8 cellular contexts compared by ENCODE assay signal in the genomic region with DNA sequence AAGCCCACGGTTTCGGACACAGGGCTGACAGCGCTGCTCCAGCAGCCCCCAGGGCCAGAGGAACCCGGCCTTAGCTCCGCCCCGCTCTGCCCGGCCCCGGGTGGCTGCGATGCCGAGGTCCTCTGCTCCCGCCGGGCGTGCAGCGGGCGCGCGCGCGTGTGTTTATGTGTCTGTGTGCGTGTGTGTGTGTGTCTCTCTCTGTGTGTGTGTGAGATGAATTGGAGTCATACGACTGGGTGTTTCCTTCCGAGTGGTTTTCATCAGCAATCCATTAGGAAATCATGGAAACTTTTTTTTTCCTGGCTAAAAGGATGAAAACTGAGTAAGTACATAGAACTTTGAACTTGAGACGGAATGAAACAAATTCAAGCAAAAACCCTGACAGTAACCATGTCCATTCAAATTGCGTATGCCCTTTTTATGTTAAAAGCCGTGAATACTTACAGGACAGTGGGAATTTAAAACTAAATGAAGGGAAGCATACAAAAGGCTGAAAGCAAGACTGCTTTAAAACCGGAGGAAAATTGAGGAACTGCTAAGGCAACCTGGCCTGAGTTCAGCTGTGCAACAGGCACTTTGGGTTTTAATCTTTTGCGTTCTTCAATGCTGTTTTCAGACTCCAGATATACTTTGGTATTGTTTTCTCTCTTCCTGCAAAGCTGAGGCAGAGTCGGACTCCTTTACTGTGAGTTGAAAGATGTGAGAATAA. TPM values are rescaled to one million over a fixed set of nuclear protein-coding genes. Genes with fewer than 3 reads are reported as not detected.
A peak's percentile ranks its signal among the peaks of the same experiment; 100 is the strongest.
DNase-seq lines count a peak whose midpoint lies in the region; ATAC-seq and TF ChIP-seq lines count a peak whose summit lies in the region.

Gene CPED1 (plus strand): TSS at position 121 of the 709 bp plus-strand sequence. CDS start 911 bp downstream, outside the sequence.

- intact Hi-C loops in ascending aorta (cut with DNase I): loop anchor here (5.0 kb wide), 1 partner anchor 39 kb away; no protein-coding TSS in a partner anchor
- intact Hi-C loops in posterior cingulate gyrus (cut with DNase I): no loop called here

- DNase-seq in Ammon's horn (ENCODE audit: low spot score): peak; percentile 74
- peak; percentile 7 to 70 for DNase-seq in SHP77 (lab: John Stamatoyannopoulos, UW)
- peak; percentile 67 to 89 for DNase-seq in ascending aorta (ENCODE audit: low spot score in 2 of 2)
- peak; percentile 82 for DNase-seq in right atrium auricular region (ENCODE audit: low spot score)
- DNase-seq in posterior cingulate gyrus: peak; percentile 24 to 90 (median 50)
- DNase-seq in NCI-H1436 (lab: John Stamatoyannopoulos, UW): no peak

- H3K27ac ChIP-seq in ascending aorta (peak within 1 kb of the TSS; percentile 88 to 91), right atrium auricular region (peak within 1 kb of the TSS; percentile 92 to 94)

- H3K36me3 ChIP-seq in ascending aorta: no peaks in the 10 kb centered on the region
- H3K36me3 ChIP-seq in right atrium auricular region: no peaks in the 10 kb centered on the region

- no peak for TF ChIP-seq CTCF in ascending aorta (IDR thresholded peaks at IDR 0.05)
- TF ChIP-seq CTCF in right atrium auricular region (IDR thresholded peaks at IDR 0.05): no peak

- H3K4me1 ChIP-seq in ascending aorta (peaks cover under 1 to 6% of the 10 kb centered on the region in 2 donors), right atrium auricular region (peaks cover 0 to 33% of the 10 kb centered on the region in 2 donors)

- peak within 1 kb of the TSS; percentile 57 to 68 for H3K4me3 ChIP-seq in ascending aorta
- peak within 1 kb of the TSS; percentile 53 to 56 for H3K4me3 ChIP-seq in right atrium auricular region

- H3K27me3 ChIP-seq in ascending aorta: no peaks in the 10 kb centered on the region
- no peaks in the 10 kb centered on the region for H3K27me3 ChIP-seq in right atrium auricular region

- H3K9me3 ChIP-seq in ascending aorta (no peaks in the 10 kb centered on the region), right atrium auricular region (no peaks in the 10 kb centered on the region)

- ATAC-seq in GM19025 (IDR thresholded peaks at IDR 0.05; ENCODE audit: low read depth, unreplicated experiment): peak; percentile 54
- ATAC-seq in HG03342 (IDR thresholded peaks at IDR 0.05; ENCODE audit: unreplicated experiment): peak; percentile 48

RNA-seq across cellular contexts. Expression of gene CPED1, which starts in this region (rescaled TPM):
- total RNA-seq in ascending aorta: 69.5 TPM
- 10 to 100 TPM; 13.8 to 19.0 TPM for total RNA-seq in right atrium auricular region
